ENCODE assay signal across 19 cellular contexts in genomic region chr1:205985330-205986005, GRCh38. TPM values are rescaled to one million over a fixed set of nuclear protein-coding genes. Genes with fewer than 3 reads are reported as not detected.
A peak's percentile ranks its signal among the peaks of the same experiment; 100 is the strongest.
DNase-seq lines count a peak whose midpoint lies in the region; ATAC-seq, FAIRE-seq and TF ChIP-seq lines count a peak whose summit lies in the region.
"Had no signal": no experiment of that assay in that cellular context is flagged by ENCODE, and none has a peak within 500 bp of the region (broad histone marks: within the 10 kb centered on the region; RNA-seq: fewer than 3 reads in every experiment).

No MANE protein-coding gene starts in this region.

- TF ChIP-seq CTCF in astrocyte (IDR thresholded peaks at IDR 0.05; ENCODE audit: insufficient read depth, low read depth, low read length) (no peak), kidney epithelial cell (IDR thresholded peaks at IDR 0.05; ENCODE audit: insufficient read depth, low read length, poor library complexity, severe bottlenecking) (no peak), thyroid gland (IDR thresholded peaks at IDR 0.05) (no peak)

- H3K27me3 ChIP-seq in astrocyte (ENCODE audit: insufficient read depth, low read length) (no peaks in the 10 kb centered on the region), kidney epithelial cell (ENCODE audit: control insufficient read depth, insufficient read depth, low read length) (no peaks in the 10 kb centered on the region), thyroid gland (no peaks in the 10 kb centered on the region)

- WGBS in thyroid gland, 2 donors = 90 to 94% methylated on average over 9 of the region's 9 CpGs

- peaks cover 20% of the 10 kb centered on the region for H3K36me3 Mint-ChIP-seq in astrocyte (ENCODE audit: low read depth, unreplicated experiment)
- no peaks in the 10 kb centered on the region for H3K36me3 Mint-ChIP-seq in activated naive CD8-positive, alpha-beta T cell treated with anti-CD3 and anti-CD28 coated beads for 36 hours

- H3K9me3 Mint-ChIP-seq in astrocyte (ENCODE audit: unreplicated experiment) = no peaks in the 10 kb centered on the region
- H3K9me3 Mint-ChIP-seq in activated naive CD8-positive, alpha-beta T cell treated with anti-CD3 and anti-CD28 coated beads for 36 hours = no peaks in the 10 kb centered on the region

- no peak for ATAC-seq in GM19035 (IDR thresholded peaks at IDR 0.05; ENCODE audit: unreplicated experiment)

- TF ChIP-seq POLR2A in thyroid gland (IDR thresholded peaks at IDR 0.05) = no peak

- peaks cover 12% of the 10 kb centered on the region for H3K4me1 Mint-ChIP-seq in astrocyte (ENCODE audit: low read depth, unreplicated experiment)
- H3K4me1 Mint-ChIP-seq in activated naive CD8-positive, alpha-beta T cell treated with anti-CD3 and anti-CD28 coated beads for 36 hours = no peaks in the 10 kb centered on the region

- H3K36me3 ChIP-seq in astrocyte (ENCODE audit: insufficient read depth, low read length) = no peaks in the 10 kb centered on the region
- H3K36me3 ChIP-seq in kidney epithelial cell (ENCODE audit: control insufficient read depth, insufficient read depth, low read length) = no peaks in the 10 kb centered on the region
- H3K36me3 ChIP-seq in thyroid gland = no peaks in the 10 kb centered on the region

- no peaks in the 10 kb centered on the region for H3K4me1 ChIP-seq in astrocyte (ENCODE audit: insufficient read depth, low read length)
- H3K4me1 ChIP-seq in thyroid gland = peaks cover 24 to 30% of the 10 kb centered on the region in 2 donors

- H4K20me1 ChIP-seq in astrocyte (ENCODE audit: insufficient read depth, low read length) = peaks cover 5% of the 10 kb centered on the region

- H3K4me3 Mint-ChIP-seq in astrocyte (ENCODE audit: unreplicated experiment) = no peak overlapping the region
- H3K4me3 Mint-ChIP-seq in activated naive CD8-positive, alpha-beta T cell treated with anti-CD3 and anti-CD28 coated beads for 36 hours = no peak overlapping the region

- DNase-seq in DMS53 (lab: John Stamatoyannopoulos, UW) (peak; percentile 29), DMS53 treated with DMSO at 0.1 percent for 48 hours (lab: John Stamatoyannopoulos, UW; ENCODE audit: unreplicated experiment) (no peak), astrocyte (ENCODE audit: low read depth) (peak; percentile 39), kidney epithelial cell (ENCODE audit: low read depth) (peak; percentile 59), thyroid gland (no peak), NCI-H226 (no peak)
- no peak for DNase-seq in activated naive CD8-positive, alpha-beta T cell treated with anti-CD3 and anti-CD28 coated beads for 36 hours
- DNase-seq: Caco-2, DMS79 treated with DMSO at 0.1 percent for 48 hours, KBM-7, NCI-H1105, NCI-H187, NCI-H2171, NCI-H524 had no signal

- H3K9me3 ChIP-seq in astrocyte (ENCODE audit: insufficient read depth, low read depth, low read length) = no peaks in the 10 kb centered on the region
- H3K9me3 ChIP-seq in thyroid gland = no peaks in the 10 kb centered on the region
- H3K9me3 ChIP-seq: Caco-2 had no signal

- no peak overlapping the region for H3K9ac ChIP-seq in astrocyte (ENCODE audit: low read length)

- no peak overlapping the region for H3K4me3 ChIP-seq in astrocyte (ENCODE audit: insufficient read depth, low read depth, low read length)
- H3K4me3 ChIP-seq in kidney epithelial cell (ENCODE audit: low read depth, low read length) = no peak overlapping the region
- no peak overlapping the region for H3K4me3 ChIP-seq in thyroid gland (replicated peaks in 1 of 3)

- no peaks in the 10 kb centered on the region for H3K79me2 ChIP-seq in astrocyte (ENCODE audit: insufficient read depth, low read length)

- FAIRE-seq in astrocyte (lab: Jason Lieb, UNC) = no peak
- FAIRE-seq: G401.6, GM12891, GM19239 had no signal

- no peak overlapping the region for H3K27ac ChIP-seq in astrocyte (ENCODE audit: low read depth, low read length)
- H3K27ac ChIP-seq in thyroid gland = peak overlapping the region in 2 of 3 donors; percentile 16 to 63
- H3K27ac ChIP-seq: 22Rv1 had no signal

- peaks cover 8% of the 10 kb centered on the region for H3K27me3 Mint-ChIP-seq in astrocyte (ENCODE audit: low read depth, unreplicated experiment)
- H3K27me3 Mint-ChIP-seq in activated naive CD8-positive, alpha-beta T cell treated with anti-CD3 and anti-CD28 coated beads for 36 hours = peaks cover 3% of the 10 kb centered on the region

- H3K27ac Mint-ChIP-seq in astrocyte (ENCODE audit: unreplicated experiment) = no peak overlapping the region
- no peak overlapping the region for H3K27ac Mint-ChIP-seq in activated naive CD8-positive, alpha-beta T cell treated with anti-CD3 and anti-CD28 coated beads for 36 hours

- intact Hi-C loops in thyroid gland (cut with DNase I) = no loop called here

- H2AFZ ChIP-seq in astrocyte (ENCODE audit: low read depth, low read length) = no peak overlapping the region

- H3K4me2 ChIP-seq in astrocyte (ENCODE audit: low read length) = no peak overlapping the region

RNA-seq across cellular contexts. Expression of gene RAB7B, which starts 17.7 kb away (rescaled TPM):
- total RNA-seq in astrocyte = 6.6 and 8.1 TPM in 2 replicates
- 0.13 TPM in 1 of 2 replicates, not detected in the other for total RNA-seq in kidney epithelial cell
- total RNA-seq in thyroid gland = 10 to 100 TPM in 2 of 4 donors, 1 to 10 TPM in 2; 4.8 to 12.6 (median 8.7) TPM
- not detected for total RNA-seq in activated naive CD8-positive, alpha-beta T cell treated with anti-CD3 and anti-CD28 coated beads for 36 hours
- total RNA-seq: Caco-2 had no signal

RNA-seq across cellular contexts. Expression of gene CTSE, which starts 38.2 kb away (rescaled TPM):
- total RNA-seq in astrocyte (not detected in 2 replicates), kidney epithelial cell (not detected in 2 replicates), thyroid gland (10 to 100 TPM in 3 of 4 donors, 1 to 10 TPM in 1; 3.6 to 38.2 (median 19.0) TPM)
- not detected for total RNA-seq in activated naive CD8-positive, alpha-beta T cell treated with anti-CD3 and anti-CD28 coated beads for 36 hours

RNA-seq across cellular contexts. Expression of gene SLC26A9, which starts 42.2 kb away (rescaled TPM):
- total RNA-seq in astrocyte (not detected in 2 replicates), kidney epithelial cell (not detected in 2 replicates), thyroid gland (1 to 10 TPM; 1.6 to 4.8 (median 3.3) TPM)
- total RNA-seq in activated naive CD8-positive, alpha-beta T cell treated with anti-CD3 and anti-CD28 coated beads for 36 hours = not detected
- total RNA-seq: Caco-2 had no signal

Comparison
In these comparisons a context has a peak if more than half of its experiments do, and no peak if none do; other contexts are left out.
1. DNase-seq: peak in DMS53 (single experiment), astrocyte (single experiment) and kidney epithelial cell (single experiment); none in DMS53 treated with DMSO at 0.1 percent for 48 hours (single experiment), thyroid gland (0 of 2), NCI-H226 (single experiment) and activated naive CD8-positive, alpha-beta T cell treated with anti-CD3 and anti-CD28 coated beads for 36 hours (single experiment).